ENCODE assay signal across 13 cellular contexts in the genomic region with DNA sequence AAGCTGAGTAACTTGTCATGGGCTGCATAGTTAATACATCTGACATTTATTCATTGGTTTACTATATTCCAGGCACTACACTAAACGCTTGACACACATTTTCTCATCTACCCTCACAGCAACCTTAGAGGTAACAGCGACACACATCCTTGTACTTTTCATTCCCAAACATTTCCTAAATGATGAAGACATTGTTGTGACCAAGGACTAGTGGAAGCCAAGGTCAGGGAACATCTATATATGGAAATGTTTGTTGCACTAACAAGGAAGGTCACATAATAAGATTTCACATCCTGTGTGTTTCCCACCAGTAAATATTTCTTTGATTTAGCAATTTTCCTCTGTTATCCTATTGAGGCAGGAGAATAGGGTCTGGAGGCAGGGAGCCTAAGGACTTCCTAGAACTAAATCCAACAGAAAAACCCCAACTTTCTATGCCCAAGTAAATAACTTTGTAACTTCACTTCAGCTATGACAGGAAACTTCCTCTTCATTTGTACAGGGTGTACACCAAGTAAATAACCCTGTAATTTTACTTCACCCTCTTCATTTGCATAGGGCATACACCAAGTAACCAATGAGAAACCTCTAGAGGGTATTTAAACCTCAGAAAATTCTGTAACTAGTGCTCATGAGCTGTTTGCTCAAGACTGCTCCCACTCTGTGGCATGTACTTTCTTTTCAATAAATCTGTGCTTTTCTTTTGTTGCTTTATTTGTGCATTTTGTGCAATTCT. TPM values are rescaled to one million over a fixed set of nuclear protein-coding genes. Genes with fewer than 3 reads are reported as not detected.
DNase-seq lines count a peak whose midpoint lies in the region; ATAC-seq and TF ChIP-seq lines count a peak whose summit lies in the region.
"Had no signal": no experiment of that assay in that cellular context is flagged by ENCODE, and none has a peak within 500 bp of the region (broad histone marks: within the 10 kb centered on the region; RNA-seq: fewer than 3 reads in every experiment).

No MANE protein-coding gene starts in this region.

- WGBS in smooth muscle cell (ENCODE audit: low lambda C conversion rate) = 80% methylated on average over 2 of the region's 2 CpGs
- 87 to 88% methylated on average over 2 of the region's 2 CpGs for whole genome bisulfite sequencing in sigmoid colon, 2 donors

- no peaks in the 10 kb centered on the region for H3K79me2 ChIP-seq in MM.1S (ENCODE audit: low read length)
- no peaks in the 10 kb centered on the region for H3K79me2 ChIP-seq in smooth muscle cell (ENCODE audit: low read depth)

- DNase-seq in MM.1S (no peak), left colon (no peak), smooth muscle cell (lab: John Stamatoyannopoulos, UW; ENCODE audit: unreplicated experiment) (no peak), sigmoid colon (no peak), amniotic stem cell (lab: John Stamatoyannopoulos, UW) (no peak), NCI-H187 (lab: John Stamatoyannopoulos, UW) (no peak)
- DNase-seq: BE2C; CD4-positive, alpha-beta memory T cell; DMS79 had no signal

- H3K9me3 ChIP-seq in MM.1S (replicated peaks; ENCODE audit: insufficient read depth, low read length) = no peaks in the 10 kb centered on the region
- no peaks in the 10 kb centered on the region for H3K9me3 ChIP-seq in smooth muscle cell (replicated peaks; ENCODE audit: low read depth)
- H3K9me3 ChIP-seq in sigmoid colon = no peaks in the 10 kb centered on the region
- H3K9me3 ChIP-seq: A549, BE2C, HAP-1 had no signal

- TF ChIP-seq EP300 in sigmoid colon (IDR thresholded peaks at IDR 0.05) = no peak

- H3K4me2 ChIP-seq in MM.1S (ENCODE audit: low read depth, low read length) (no peak overlapping the region), smooth muscle cell (no peak overlapping the region)
- H3K4me2 ChIP-seq: A549 had no signal

- TF ChIP-seq CTCF in MM.1S (IDR thresholded peaks at IDR 0.05; ENCODE audit: low read length) (no peak), smooth muscle cell (IDR thresholded peaks at IDR 0.05; ENCODE audit: borderline replicate concordance, insufficient read depth, poor library complexity, severe bottlenecking) (no peak), sigmoid colon (IDR thresholded peaks at IDR 0.05) (no peak)

- intact Hi-C loops in left colon (cut with DNase I, micrococcal nuclease) = no loop called here
- intact Hi-C loops in sigmoid colon (cut with DNase I) = no loop called here

- H3K4me1 ChIP-seq in MM.1S (ENCODE audit: low read length) (no peaks in the 10 kb centered on the region), smooth muscle cell (ENCODE audit: low read depth) (no peaks in the 10 kb centered on the region), sigmoid colon (no peaks in the 10 kb centered on the region)
- H3K4me1 ChIP-seq: A549, BE2C, HAP-1 had no signal

- H3K36me3 ChIP-seq in MM.1S (replicated peaks; ENCODE audit: insufficient read depth, low read length) (no peaks in the 10 kb centered on the region), smooth muscle cell (ENCODE audit: low read depth) (no peaks in the 10 kb centered on the region), sigmoid colon (no peaks in the 10 kb centered on the region)
- H3K36me3 ChIP-seq: BE2C, HAP-1 had no signal

- H3F3A ChIP-seq in MM.1S (ENCODE audit: insufficient read depth, low read length) (no peaks in the 10 kb centered on the region), smooth muscle cell (ENCODE audit: low read depth) (no peaks in the 10 kb centered on the region)

- H3K4me3 ChIP-seq in MM.1S (ENCODE audit: low read length) = no peak overlapping the region
- H3K4me3 ChIP-seq in smooth muscle cell = no peak overlapping the region
- no peak overlapping the region for H3K4me3 ChIP-seq in sigmoid colon
- H3K4me3 ChIP-seq: A549, GM12878, HAP-1 had no signal

- H3K9me2 ChIP-seq in MM.1S (replicated peaks; ENCODE audit: insufficient read depth, low read length) = no peaks in the 10 kb centered on the region

- H4K20me1 ChIP-seq in MM.1S (ENCODE audit: insufficient read depth, low read length) (no peaks in the 10 kb centered on the region), smooth muscle cell (ENCODE audit: low read depth) (no peaks in the 10 kb centered on the region)

- H3K27ac ChIP-seq in MM.1S (ENCODE audit: low read length) (no peak overlapping the region), smooth muscle cell (ENCODE audit: low read depth) (no peak overlapping the region), sigmoid colon (no peak overlapping the region)
- H3K27ac ChIP-seq: A549, C4-2B had no signal

- peak; percentile 73 for ATAC-seq in left colon
- ATAC-seq: A549, GM12878 had no signal

- H2AFZ ChIP-seq in MM.1S (ENCODE audit: low read length) = 0 out of 2 replicates have a peak overlapping the region, but pooled peaks have one; percentile 25
- H2AFZ ChIP-seq in smooth muscle cell (ENCODE audit: low read depth) = peak overlapping the region; percentile 4

- H3K9ac ChIP-seq in MM.1S (ENCODE audit: low read length) (no peak overlapping the region), smooth muscle cell (ENCODE audit: low read depth) (no peak overlapping the region)

- H3K27me3 ChIP-seq in MM.1S (replicated peaks; ENCODE audit: insufficient read depth, low read length) = no peaks in the 10 kb centered on the region
- H3K27me3 ChIP-seq in smooth muscle cell (ENCODE audit: low read depth) = no peaks in the 10 kb centered on the region
- H3K27me3 ChIP-seq in sigmoid colon = no peaks in the 10 kb centered on the region
- H3K27me3 ChIP-seq: BE2C had no signal

- TF ChIP-seq POLR2A in sigmoid colon (IDR thresholded peaks at IDR 0.05) = no peak

RNA-seq across cellular contexts. Expression of a gene that starts 48.4 kb away (rescaled TPM):
- total RNA-seq in left colon (1 to 10 TPM; 9.2 to 9.6 TPM), smooth muscle cell (28.1 and 61.4 TPM in 2 replicates), sigmoid colon (10 to 100 TPM; 16.6 to 28.5 (median 24.7) TPM)
- polyA plus RNA-seq in smooth muscle cell (19.4 and 22.6 TPM in 2 replicates), sigmoid colon (1 to 10 TPM; 3.0 to 6.6 (median 4.2) TPM)
